In the genomic region with DNA sequence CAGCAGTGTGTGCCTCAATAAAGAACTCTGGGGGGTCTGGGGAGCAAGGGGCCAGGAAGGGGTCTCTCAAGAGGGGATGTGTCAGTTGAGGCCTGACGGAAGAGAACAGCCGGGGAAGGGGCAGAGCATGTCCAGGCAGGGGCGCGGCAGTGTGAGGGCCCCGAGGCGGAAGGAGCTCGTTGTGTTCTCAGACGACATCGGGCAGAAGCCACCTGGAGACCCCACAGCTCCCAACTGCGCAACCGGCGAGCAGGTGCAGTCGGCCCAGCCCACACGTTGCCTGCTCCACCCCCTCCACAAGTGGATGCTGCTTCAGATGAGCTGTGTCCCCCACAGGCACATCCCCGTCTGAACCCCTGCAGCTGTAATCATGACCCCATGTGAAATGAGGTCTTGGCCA, we compare ENCODE assay signal across 8 cellular contexts. TPM values are rescaled to one million over a fixed set of nuclear protein-coding genes. Genes with fewer than 3 reads are reported as not detected.
"Had no signal": no experiment of that assay in that cellular context is flagged by ENCODE, and none has a peak within 500 bp of the region (broad histone marks: within the 10 kb centered on the region; RNA-seq: fewer than 3 reads in every experiment).

No MANE protein-coding gene starts in this region.

- H3K4me3 ChIP-seq: K562 had no signal

- DNase-seq: IMR-90, KBM-7 had no signal

- FAIRE-seq: HepG2, HTR-8/SVneo, K562 had no signal

- H3K27ac ChIP-seq: HL-60 had no signal

RNA-seq across cellular contexts. Expression of gene TBXA2R, which starts 15.0 kb away (rescaled TPM):
- total RNA-seq: HepG2, HT-29 had no signal

RNA-seq across cellular contexts. Expression of gene GIPC3, which starts 36.4 kb away (rescaled TPM):
- total RNA-seq: HepG2, HT-29 had no signal
- polyA plus RNA-seq: IgD-negative memory B cell had no signal
